ENCODE assay signal across 1 cellular context in the genomic region with DNA sequence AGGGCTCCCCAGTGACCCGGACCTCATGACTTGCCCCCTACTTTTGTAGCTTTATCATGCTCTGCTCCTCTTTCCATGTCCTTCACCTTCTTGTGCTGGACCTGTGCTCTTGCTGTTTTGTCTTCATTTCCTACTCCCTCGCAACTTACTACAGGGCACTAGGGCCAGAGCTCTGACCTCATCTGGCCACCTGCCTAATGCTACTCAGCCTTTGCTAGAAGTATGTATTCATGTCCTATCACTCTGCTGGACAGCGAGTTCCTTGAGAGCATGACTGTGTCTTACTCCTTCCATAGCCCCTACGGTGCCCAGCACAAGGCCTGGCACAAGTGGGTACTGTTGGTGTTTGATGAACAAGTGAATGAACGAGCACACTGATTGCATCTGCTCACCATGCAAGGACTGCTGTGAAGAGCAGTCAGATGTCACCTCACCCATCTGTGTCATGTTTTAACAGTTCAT.
TF ChIP-seq lines count a peak whose summit lies in the region.

No MANE protein-coding gene starts in this region.

TF ChIP-seq in GM23338, 12 proteins besides CTCF, POLR2A, EP300 and RAD21 (continued from another document):
- TF ChIP-seq, protein P1, sequence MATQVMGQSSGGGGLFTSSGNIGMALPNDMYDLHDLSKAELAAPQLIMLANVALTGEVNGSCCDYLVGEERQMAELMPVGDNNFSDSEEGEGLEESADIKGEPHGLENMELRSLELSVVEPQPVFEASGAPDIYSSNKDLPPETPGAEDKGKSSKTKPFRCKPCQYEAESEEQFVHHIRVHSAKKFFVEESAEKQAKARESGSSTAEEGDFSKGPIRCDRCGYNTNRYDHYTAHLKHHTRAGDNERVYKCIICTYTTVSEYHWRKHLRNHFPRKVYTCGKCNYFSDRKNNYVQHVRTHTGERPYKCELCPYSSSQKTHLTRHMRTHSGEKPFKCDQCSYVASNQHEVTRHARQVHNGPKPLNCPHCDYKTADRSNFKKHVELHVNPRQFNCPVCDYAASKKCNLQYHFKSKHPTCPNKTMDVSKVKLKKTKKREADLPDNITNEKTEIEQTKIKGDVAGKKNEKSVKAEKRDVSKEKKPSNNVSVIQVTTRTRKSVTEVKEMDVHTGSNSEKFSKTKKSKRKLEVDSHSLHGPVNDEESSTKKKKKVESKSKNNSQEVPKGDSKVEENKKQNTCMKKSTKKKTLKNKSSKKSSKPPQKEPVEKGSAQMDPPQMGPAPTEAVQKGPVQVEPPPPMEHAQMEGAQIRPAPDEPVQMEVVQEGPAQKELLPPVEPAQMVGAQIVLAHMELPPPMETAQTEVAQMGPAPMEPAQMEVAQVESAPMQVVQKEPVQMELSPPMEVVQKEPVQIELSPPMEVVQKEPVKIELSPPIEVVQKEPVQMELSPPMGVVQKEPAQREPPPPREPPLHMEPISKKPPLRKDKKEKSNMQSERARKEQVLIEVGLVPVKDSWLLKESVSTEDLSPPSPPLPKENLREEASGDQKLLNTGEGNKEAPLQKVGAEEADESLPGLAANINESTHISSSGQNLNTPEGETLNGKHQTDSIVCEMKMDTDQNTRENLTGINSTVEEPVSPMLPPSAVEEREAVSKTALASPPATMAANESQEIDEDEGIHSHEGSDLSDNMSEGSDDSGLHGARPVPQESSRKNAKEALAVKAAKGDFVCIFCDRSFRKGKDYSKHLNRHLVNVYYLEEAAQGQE (IDR thresholded peaks at IDR 0.05; ENCODE audit: unreplicated experiment): no peak
- TF ChIP-seq NANOG (IDR thresholded peaks at IDR 0.05; ENCODE audit: borderline replicate concordance): no peak
